In genomic region chr7:36301914-36302771, GRCh38 we compare ENCODE assay signal across 10 cellular contexts.
DNase-seq lines count a peak whose midpoint lies in the region; ATAC-seq and TF ChIP-seq lines count a peak whose summit lies in the region.
"Had no signal": no experiment of that assay in that cellular context is flagged by ENCODE, and none has a peak within 500 bp of the region (broad histone marks: within the 10 kb centered on the region; RNA-seq: fewer than 3 reads in every experiment).

No MANE protein-coding gene starts in this region.

- H3K36me3 ChIP-seq in heart right ventricle (peaks cover 0 to 28% (median 6%) of the 10 kb centered on the region in 9 donors), transverse colon (peaks cover 0 to 3% (median 0%) of the 10 kb centered on the region in 4 donors), Karpas-422 (ENCODE audit: insufficient read depth, low read length) (peaks cover 36% of the 10 kb centered on the region)

- H3K4me1 ChIP-seq in heart right ventricle = peaks cover 22 to 72% (median 59%) of the 10 kb centered on the region in 9 donors
- peaks cover 5 to 21% (median 12%) of the 10 kb centered on the region in 4 donors for H3K4me1 ChIP-seq in transverse colon
- H3K4me1 ChIP-seq in Karpas-422 (ENCODE audit: low read length) = no peaks in the 10 kb centered on the region

- no peak overlapping the region for H2AFZ ChIP-seq in Karpas-422 (ENCODE audit: low read length)

- no peak for DNase-seq in heart right ventricle
- no peak for DNase-seq in cardiac septum (ENCODE audit: low spot score)
- peak; percentile 17 to 32 for DNase-seq in cardiac fibroblast (ENCODE audit: low read depth in 2 of 2)
- DNase-seq in lung microvascular endothelial cell (ENCODE audit: low read depth in 2 of 2) = peak; percentile 44 to 65
- no peak for DNase-seq in transverse colon
- DNase-seq in stimulated activated CD4-positive, alpha-beta T cell treated with anti-CD3 and anti-CD28 coated beads, Interleukin-12 subunit alpha, Interleukin-12 subunit beta, amount 100 ng/mL, for 4 hours = no peak
- no peak for DNase-seq in Karpas-422
- DNase-seq: activated CD4-positive, alpha-beta T cell treated with anti-CD3 and anti-CD28 coated beads, Interleukin-2, amount 10 ng/mL, durations not matched to agents 24 days and 14 days; SHP77 treated with DMSO at 0.1 percent for 48 hours had no signal

- no peaks in the 10 kb centered on the region for H3K27me3 ChIP-seq in heart right ventricle
- H3K27me3 ChIP-seq in transverse colon = no peaks in the 10 kb centered on the region
- no peaks in the 10 kb centered on the region for H3K27me3 ChIP-seq in Karpas-422 (ENCODE audit: low read length)

- intact Hi-C loops in heart right ventricle (cut with DNase I) = no loop called here
- intact Hi-C loops in cardiac septum (cut with DNase I) = loop anchor here (5.0 to 10.0 kb wide), 2 partner anchors 255 to 607 kb away; partner anchors contain the start of gene HERPUD2
- intact Hi-C loops in transverse colon (cut with DNase I; ENCODE audit: low total_unique reads) = no loop called here

- H3K79me2 ChIP-seq in Karpas-422 (ENCODE audit: low read length) = no peaks in the 10 kb centered on the region

- TF ChIP-seq POLR2A in transverse colon (IDR thresholded peaks at IDR 0.05) = no peak

- in situ Hi-C loops in transverse colon (cut with MboI; ENCODE audit: low pct_ligation_motif_present in 1 of 4, low pct_unique_long_range_greater_than_20kb in 1 of 4, low sequenced_read_pairs in 3 of 4) = loop anchor here in 1 of 4 donors (25.0 kb wide), 1 partner anchor 590 kb away; no protein-coding TSS in a partner anchor

- no peak for TF ChIP-seq EP300 in transverse colon (IDR thresholded peaks at IDR 0.05; ENCODE audit: low read depth)

- H3K4me2 ChIP-seq in Karpas-422 (ENCODE audit: low read depth, low read length, poor library complexity, severe bottlenecking) = no peak overlapping the region

- no peak overlapping the region for H3K4me3 ChIP-seq in heart right ventricle
- H3K4me3 ChIP-seq in cardiac fibroblast (replicated peaks in 1 of 2; ENCODE audit: low read depth in 2 of 2, low read length in 2 of 2) = no peak overlapping the region
- no peak overlapping the region for H3K4me3 ChIP-seq in transverse colon
- H3K4me3 ChIP-seq in Karpas-422 (ENCODE audit: low read length) = no peak overlapping the region

- H3K9me3 ChIP-seq in heart right ventricle (no peaks in the 10 kb centered on the region), transverse colon (no peaks in the 10 kb centered on the region), Karpas-422 (ENCODE audit: low read length) (no peaks in the 10 kb centered on the region)

- TF ChIP-seq CTCF in heart right ventricle (IDR thresholded peaks at IDR 0.05) (no peak), cardiac fibroblast (IDR thresholded peaks at IDR 0.05; ENCODE audit: low read depth, low read length) (no peak), transverse colon (IDR thresholded peaks at IDR 0.05) (no peak)

- WGBS in heart right ventricle, 2 donors = 85% methylated on average over 15 of the region's 15 CpGs
- 86 to 88% methylated on average over 7 to 15 of the region's 15 CpGs for WGBS in transverse colon (ENCODE audit: low coverage in 1 of 2), 2 donors

- H3K9ac ChIP-seq in Karpas-422 (ENCODE audit: low read length) = no peak overlapping the region

- H3K27ac ChIP-seq in heart right ventricle = peak overlapping the region in 9 of 10 donors; percentile 11 to 86 (median 76)
- H3K27ac ChIP-seq in transverse colon = peak overlapping the region; percentile 14 to 47 (median 30)
- H3K27ac ChIP-seq in Karpas-422 (ENCODE audit: low read length) = no peak overlapping the region

- ATAC-seq in heart right ventricle (no peak), HG03354 (IDR thresholded peaks at IDR 0.05; ENCODE audit: poor library complexity, severe bottlenecking, unreplicated experiment) (no peak)

- H3K9me2 ChIP-seq in Karpas-422 (replicated peaks; ENCODE audit: insufficient read depth, low read length) = no peaks in the 10 kb centered on the region

- no peaks in the 10 kb centered on the region for H4K20me1 ChIP-seq in Karpas-422 (ENCODE audit: insufficient read depth, low read depth, low read length)

Comparison
In these comparisons a context has a peak if more than half of its experiments do, and no peak if none do; other contexts are left out.
1. DNase-seq: peak in cardiac fibroblast (2 of 2) and lung microvascular endothelial cell (2 of 2); none in heart right ventricle (0 of 2), cardiac septum (single experiment), transverse colon (single experiment), stimulated activated CD4-positive, alpha-beta T cell treated with anti-CD3 and anti-CD28 coated beads, Interleukin-12 subunit alpha, Interleukin-12 subunit beta, amount 100 ng/mL, for 4 hours (single experiment) and Karpas-422 (single experiment).